In the genomic region with DNA sequence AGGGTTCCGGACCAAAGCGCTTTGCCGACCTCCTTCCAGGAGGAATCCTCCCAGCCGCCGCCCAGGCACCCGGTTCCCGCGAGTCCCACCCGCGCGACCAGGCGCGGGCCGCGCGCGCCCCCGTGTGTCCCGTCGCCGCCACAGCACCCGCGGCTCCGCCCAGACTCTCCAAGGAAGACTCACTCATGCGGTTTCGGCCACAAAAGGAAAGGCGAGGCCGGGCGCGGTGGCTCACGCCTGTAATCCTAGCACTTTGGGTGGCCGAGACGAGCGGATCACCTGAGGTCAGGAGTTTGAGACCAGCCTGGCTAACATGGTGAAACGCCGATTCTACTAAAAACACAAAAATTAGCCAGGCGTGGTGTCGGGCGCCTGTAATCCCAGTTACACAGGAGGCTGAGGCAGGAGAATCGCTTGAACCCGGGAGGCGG, we compare ENCODE assay signal across 8 cellular contexts. TPM values are rescaled to one million over a fixed set of nuclear protein-coding genes. Genes with fewer than 3 reads are reported as not detected.
DNase-seq lines count a peak whose midpoint lies in the region; ATAC-seq and TF ChIP-seq lines count a peak whose summit lies in the region.

No MANE protein-coding gene starts in this region.

- no peaks in the 10 kb centered on the region for H3K27me3 ChIP-seq in HUES48 (ENCODE audit: control insufficient read depth, insufficient read depth, low read length)
- H3K27me3 ChIP-seq in tibial artery = peaks cover 0 to 27% of the 10 kb centered on the region in 2 donors

- no peaks in the 10 kb centered on the region for H3K9me3 Mint-ChIP-seq in activated T-helper 2 cell treated with anti-CD3 and anti-CD28 coated beads, Interferon-gamma antibody, Interleukin-2, Interleukin-4, amounts not matched to agents 10 μg/mL and 5 μg/mL and 100 μg/mL, durations not matched to agents 14 hours and 24 hours and 36 hours

- H3K27ac ChIP-seq in HUES48 (ENCODE audit: low read depth, low read length) (peak overlapping the region; percentile 35), tibial artery (no peak overlapping the region)

- intact Hi-C loops in activated T-helper 2 cell treated with anti-CD3 and anti-CD28 coated beads, Interferon-gamma antibody, Interleukin-2, Interleukin-4, amounts not matched to agents 10 μg/mL and 5 μg/mL and 100 μg/mL, durations not matched to agents 14 hours and 24 hours and 36 hours (cut with micrococcal nuclease) = loop anchor here (2.0 to 5.0 kb wide), 2 partner anchors 15 to 39 kb away; partner anchors contain the start of genes HCFC1R1, PAQR4, THOC6 and TNFRSF12A
- intact Hi-C loops in tibial artery (cut with DNase I; ENCODE audit: low total_unique reads) = no loop called here

- no peak overlapping the region for H3K9ac ChIP-seq in HUES48 (ENCODE audit: low read depth, low read length)

- TF ChIP-seq CTCF in omental fat pad (IDR thresholded peaks at IDR 0.05) (peak in 2 of 3 donors; percentile 57 to 62), tibial artery (IDR thresholded peaks at IDR 0.05) (peak; percentile 87 to 97)

- ATAC-seq in omental fat pad (ENCODE audit: low FRiP score) = peak; percentile 63
- no peak for ATAC-seq in HG03469 (IDR thresholded peaks at IDR 0.05; ENCODE audit: unreplicated experiment)

- 0 out of 2 replicates have a peak, but pooled peaks cover 5% of the 10 kb centered on the region for H3K36me3 ChIP-seq in HUES48 (ENCODE audit: control insufficient read depth, insufficient read depth, low read length)
- H3K36me3 ChIP-seq in tibial artery = no peaks in the 10 kb centered on the region

- H3K4me3 ChIP-seq in HUES48 (ENCODE audit: low read depth, low read length) = no peak overlapping the region
- H3K4me3 ChIP-seq in tibial artery = peak overlapping the region; percentile 9 to 15

- peak overlapping the region; percentile 26 for H3K4me3 Mint-ChIP-seq in activated T-helper 2 cell treated with anti-CD3 and anti-CD28 coated beads, Interferon-gamma antibody, Interleukin-2, Interleukin-4, amounts not matched to agents 10 μg/mL and 5 μg/mL and 100 μg/mL, durations not matched to agents 14 hours and 24 hours and 36 hours (ENCODE audit: low read depth)

- peaks cover 27% of the 10 kb centered on the region for H3K4me1 ChIP-seq in HUES48 (ENCODE audit: control insufficient read depth, insufficient read depth, low read length)
- H3K4me1 ChIP-seq in tibial artery = peaks cover 0 to 48% (median 38%) of the 10 kb centered on the region in 4 donors

- no peaks in the 10 kb centered on the region for H3K27me3 Mint-ChIP-seq in activated T-helper 2 cell treated with anti-CD3 and anti-CD28 coated beads, Interferon-gamma antibody, Interleukin-2, Interleukin-4, amounts not matched to agents 10 μg/mL and 5 μg/mL and 100 μg/mL, durations not matched to agents 14 hours and 24 hours and 36 hours (ENCODE audit: low read depth)

- H3K9me3 ChIP-seq in HUES48 (ENCODE audit: control insufficient read depth, insufficient read depth, low read length) = no peaks in the 10 kb centered on the region
- H3K9me3 ChIP-seq in tibial artery = no peaks in the 10 kb centered on the region

- H3K4me1 Mint-ChIP-seq in activated T-helper 2 cell treated with anti-CD3 and anti-CD28 coated beads, Interferon-gamma antibody, Interleukin-2, Interleukin-4, amounts not matched to agents 10 μg/mL and 5 μg/mL and 100 μg/mL, durations not matched to agents 14 hours and 24 hours and 36 hours (ENCODE audit: low read depth) = peaks cover 9% of the 10 kb centered on the region

- no peak overlapping the region for H3K27ac Mint-ChIP-seq in activated T-helper 2 cell treated with anti-CD3 and anti-CD28 coated beads, Interferon-gamma antibody, Interleukin-2, Interleukin-4, amounts not matched to agents 10 μg/mL and 5 μg/mL and 100 μg/mL, durations not matched to agents 14 hours and 24 hours and 36 hours

- H3K36me3 Mint-ChIP-seq in activated T-helper 2 cell treated with anti-CD3 and anti-CD28 coated beads, Interferon-gamma antibody, Interleukin-2, Interleukin-4, amounts not matched to agents 10 μg/mL and 5 μg/mL and 100 μg/mL, durations not matched to agents 14 hours and 24 hours and 36 hours (ENCODE audit: low read depth) = peaks cover 3% of the 10 kb centered on the region

- DNase-seq in GDM1 (lab: John Stamatoyannopoulos, UW) (peak; percentile 68), RPMI7951 (ENCODE audit: low read depth) (peak; percentile 76), fibroblast of the conjunctiva (ENCODE audit: low read depth) (peak; percentile 35), omental fat pad (ENCODE audit: low spot score) (peak; percentile 50), tibial artery (peak; percentile 78 to 90)
- peak; percentile 60 for DNase-seq in activated T-helper 2 cell treated with anti-CD3 and anti-CD28 coated beads, Interferon-gamma antibody, Interleukin-2, Interleukin-4, amounts not matched to agents 10 μg/mL and 5 μg/mL and 100 μg/mL, durations not matched to agents 14 hours and 24 hours and 36 hours (ENCODE audit: low spot score)

RNA-seq across cellular contexts. Expression of gene PKMYT1, which starts 3.5 kb away (rescaled TPM):
- total RNA-seq in RPMI7951 (2014; rRNA removed; shearing (Covaris generic)) = 27.3 and 33.5 TPM in 2 replicates
- 102 and 106 TPM in 2 replicates for total RNA-seq in activated T-helper 2 cell treated with anti-CD3 and anti-CD28 coated beads, Interferon-gamma antibody, Interleukin-2, Interleukin-4, amounts not matched to agents 10 μg/mL and 5 μg/mL and 100 μg/mL, durations not matched to agents 14 hours and 24 hours and 36 hours
- 1 to 10 TPM in 1 of 4 donors, under 1 TPM in 2, not detected in 1; 0.25 to 1.7 (median 0.79) TPM for total RNA-seq in omental fat pad

RNA-seq across cellular contexts. Expression of gene PAQR4, which starts 14.6 kb away (rescaled TPM):
- 9.5 and 11.4 TPM in 2 replicates for total RNA-seq in RPMI7951 (2014; rRNA removed; shearing (Covaris generic))
- total RNA-seq in activated T-helper 2 cell treated with anti-CD3 and anti-CD28 coated beads, Interferon-gamma antibody, Interleukin-2, Interleukin-4, amounts not matched to agents 10 μg/mL and 5 μg/mL and 100 μg/mL, durations not matched to agents 14 hours and 24 hours and 36 hours = 46.9 and 49.9 TPM in 2 replicates
- total RNA-seq in omental fat pad = 1 to 10 TPM; 1.9 to 6.8 (median 3.5) TPM

RNA-seq across cellular contexts. Expression of gene KREMEN2, which starts 19.6 kb away (rescaled TPM):
- total RNA-seq in RPMI7951 (2014; rRNA removed; shearing (Covaris generic)) = 0.24 and 0.49 TPM in 2 replicates
- total RNA-seq in activated T-helper 2 cell treated with anti-CD3 and anti-CD28 coated beads, Interferon-gamma antibody, Interleukin-2, Interleukin-4, amounts not matched to agents 10 μg/mL and 5 μg/mL and 100 μg/mL, durations not matched to agents 14 hours and 24 hours and 36 hours = 0.09 TPM in 1 of 2 replicates, not detected in the other
- total RNA-seq in omental fat pad = not detected

RNA-seq across cellular contexts. Expression of gene CLDN9, which starts 29.0 kb away (rescaled TPM):
- not detected in 2 replicates for total RNA-seq in RPMI7951 (2014; rRNA removed; shearing (Covaris generic))
- total RNA-seq in activated T-helper 2 cell treated with anti-CD3 and anti-CD28 coated beads, Interferon-gamma antibody, Interleukin-2, Interleukin-4, amounts not matched to agents 10 μg/mL and 5 μg/mL and 100 μg/mL, durations not matched to agents 14 hours and 24 hours and 36 hours = 0.11 and 0.14 TPM in 2 replicates
- under 1 TPM in 2 of 4 donors, not detected in 2; 0.24 to 0.63 TPM for total RNA-seq in omental fat pad

RNA-seq across cellular contexts. Expression of gene CLDN6, which starts 34.3 kb away (rescaled TPM):
- total RNA-seq in RPMI7951 (2014; rRNA removed; shearing (Covaris generic)) = not detected in 2 replicates
- not detected in 2 replicates for total RNA-seq in activated T-helper 2 cell treated with anti-CD3 and anti-CD28 coated beads, Interferon-gamma antibody, Interleukin-2, Interleukin-4, amounts not matched to agents 10 μg/mL and 5 μg/mL and 100 μg/mL, durations not matched to agents 14 hours and 24 hours and 36 hours
- total RNA-seq in omental fat pad = not detected

Comparison
In these comparisons a context has a peak if more than half of its experiments do, and no peak if none do; other contexts are left out.
1. RNA of gene PKMYT1, which starts 3.5 kb away (total RNA-seq): 102 to 106 TPM in activated T-helper 2 cell treated with anti-CD3 and anti-CD28 coated beads, Interferon-gamma antibody, Interleukin-2, Interleukin-4, amounts not matched to agents 10 μg/mL and 5 μg/mL and 100 μg/mL, durations not matched to agents 14 hours and 24 hours and 36 hours and 27.3 to 33.5 TPM in RPMI7951; 0.25 to 1.7 TPM in omental fat pad; every median in the first group is over 10 times any median in the second.
2. Peak in every context shown above with its lines, with median percentiles within 50 percentile points of each other: DNase-seq.